1 cellular context compared by ENCODE assay signal in genomic region chr1:3708696-3709246, GRCh38.
TF ChIP-seq lines count a peak whose summit lies in the region.

No MANE protein-coding gene starts in this region.

TF ChIP-seq in H1, 55 proteins besides CTCF, POLR2A, EP300 and RAD21:
- TF ChIP-seq RXRA (IDR thresholded peaks at IDR 0.05; ENCODE audit: insufficient read depth, low read depth, low read length): no peak
- TF ChIP-seq TAF1 (IDR thresholded peaks at IDR 0.05; ENCODE audit: low read depth, low read length): no peak
- no peak for TF ChIP-seq TBP (IDR thresholded peaks at IDR 0.05; ENCODE audit: low read depth, low read length)
- TF ChIP-seq BRCA1 (IDR thresholded peaks at IDR 0.05; ENCODE audit: low read depth, low read length): no peak
- no peak for TF ChIP-seq ZNF274 (IDR thresholded peaks at IDR 0.05; ENCODE audit: borderline replicate concordance, extremely low read depth, low read length)
- no peak for TF ChIP-seq CEBPB (IDR thresholded peaks at IDR 0.05; ENCODE audit: low read depth, low read length)
- no peak for TF ChIP-seq CBX8 (IDR thresholded peaks at IDR 0.05; ENCODE audit: borderline replicate concordance, low read depth, low read length)
- no peak for TF ChIP-seq SRF (IDR thresholded peaks at IDR 0.05; ENCODE audit: low read depth, low read length)
- TF ChIP-seq SIRT6 (IDR thresholded peaks at IDR 0.05; ENCODE audit: low read length): no peak
- 0 out of 2 replicates have a peak, but pooled peaks have one; percentile 18 for TF ChIP-seq MAX (IDR thresholded peaks at IDR 0.05)
- TF ChIP-seq, protein P1, sequence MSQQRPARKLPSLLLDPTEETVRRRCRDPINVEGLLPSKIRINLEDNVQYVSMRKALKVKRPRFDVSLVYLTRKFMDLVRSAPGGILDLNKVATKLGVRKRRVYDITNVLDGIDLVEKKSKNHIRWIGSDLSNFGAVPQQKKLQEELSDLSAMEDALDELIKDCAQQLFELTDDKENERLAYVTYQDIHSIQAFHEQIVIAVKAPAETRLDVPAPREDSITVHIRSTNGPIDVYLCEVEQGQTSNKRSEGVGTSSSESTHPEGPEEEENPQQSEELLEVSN (IDR thresholded peaks at IDR 0.05): peak; percentile 61
- TF ChIP-seq ASH2L (IDR thresholded peaks at IDR 0.05; ENCODE audit: low read length): no peak
- no peak for TF ChIP-seq TCF12 (IDR thresholded peaks at IDR 0.05; ENCODE audit: low read depth, low read length)
- TF ChIP-seq, protein P2, sequence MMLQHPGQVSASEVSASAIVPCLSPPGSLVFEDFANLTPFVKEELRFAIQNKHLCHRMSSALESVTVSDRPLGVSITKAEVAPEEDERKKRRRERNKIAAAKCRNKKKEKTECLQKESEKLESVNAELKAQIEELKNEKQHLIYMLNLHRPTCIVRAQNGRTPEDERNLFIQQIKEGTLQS (IDR thresholded peaks at IDR 0.05; ENCODE audit: insufficient read depth, low read depth, low read length): no peak
